1 cellular context compared by ENCODE assay signal in genomic region chr7:71507665-71508064, GRCh38.
TF ChIP-seq lines count a peak whose summit lies in the region.

No MANE protein-coding gene starts in this region.

TF ChIP-seq in GM23338, 12 proteins besides CTCF, POLR2A, EP300 and RAD21 (continued from another document):
- TF ChIP-seq REST (IDR thresholded peaks at IDR 0.05; ENCODE audit: unreplicated experiment) (no peak), EZH2phosphoT487 (IDR thresholded peaks at IDR 0.05; ENCODE audit: unreplicated experiment) (no peak), ZNF331 (CRISPR knock-in tag; IDR thresholded peaks at IDR 0.05; ENCODE audit: low read depth) (no peak), STAT1 (IDR thresholded peaks at IDR 0.05; ENCODE audit: unreplicated experiment) (no peak)
